8 cellular contexts compared by ENCODE assay signal in the genomic region with DNA sequence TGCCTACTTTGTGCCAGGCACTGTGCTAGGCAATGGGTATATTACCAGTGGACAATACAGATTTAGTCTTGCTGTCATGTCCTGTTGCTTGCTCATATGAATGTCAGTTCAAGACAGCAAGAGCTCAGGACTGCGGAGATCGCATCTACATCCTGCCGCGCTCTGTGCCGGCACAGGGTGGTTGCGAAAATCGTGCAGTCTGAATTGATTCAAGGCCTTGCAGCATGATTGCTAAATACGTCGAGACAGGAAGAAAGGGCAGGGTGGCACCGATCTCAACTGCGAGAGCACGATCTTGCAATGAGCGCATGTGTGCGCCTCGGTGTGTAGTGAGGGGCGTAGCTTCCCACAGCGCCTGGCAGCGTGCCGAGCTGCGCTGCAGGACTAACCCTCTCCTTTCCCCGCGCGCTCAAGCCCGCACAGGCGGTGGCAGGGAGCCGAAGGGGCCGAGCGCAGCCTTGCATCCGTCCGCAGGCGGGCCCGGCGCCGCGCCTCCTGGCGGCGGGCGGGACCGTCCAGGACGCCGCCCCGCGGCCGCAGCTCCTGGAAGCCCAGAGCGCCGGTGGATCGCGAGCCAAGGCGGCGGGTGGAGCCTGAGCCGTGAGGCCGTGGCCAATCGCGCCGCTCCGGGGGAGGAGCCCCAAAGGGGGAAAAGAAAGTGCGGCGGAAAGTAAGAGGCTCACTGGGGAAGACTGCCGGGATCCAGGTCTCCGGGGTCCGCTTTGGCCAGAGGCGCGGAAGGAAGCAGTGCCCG. TPM values are rescaled to one million over a fixed set of nuclear protein-coding genes. Genes with fewer than 3 reads are reported as not detected.
DNase-seq lines count a peak whose midpoint lies in the region; ATAC-seq and TF ChIP-seq lines count a peak whose summit lies in the region.

A gene with protein sequence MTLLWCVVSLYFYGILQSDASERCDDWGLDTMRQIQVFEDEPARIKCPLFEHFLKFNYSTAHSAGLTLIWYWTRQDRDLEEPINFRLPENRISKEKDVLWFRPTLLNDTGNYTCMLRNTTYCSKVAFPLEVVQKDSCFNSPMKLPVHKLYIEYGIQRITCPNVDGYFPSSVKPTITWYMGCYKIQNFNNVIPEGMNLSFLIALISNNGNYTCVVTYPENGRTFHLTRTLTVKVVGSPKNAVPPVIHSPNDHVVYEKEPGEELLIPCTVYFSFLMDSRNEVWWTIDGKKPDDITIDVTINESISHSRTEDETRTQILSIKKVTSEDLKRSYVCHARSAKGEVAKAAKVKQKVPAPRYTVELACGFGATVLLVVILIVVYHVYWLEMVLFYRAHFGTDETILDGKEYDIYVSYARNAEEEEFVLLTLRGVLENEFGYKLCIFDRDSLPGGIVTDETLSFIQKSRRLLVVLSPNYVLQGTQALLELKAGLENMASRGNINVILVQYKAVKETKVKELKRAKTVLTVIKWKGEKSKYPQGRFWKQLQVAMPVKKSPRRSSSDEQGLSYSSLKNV (plus strand): TSS at position 677 of the 754 bp plus-strand sequence. CDS start 50,205 bp downstream, outside the sequence.

- H3K9me3 ChIP-seq in SU-DHL-6 (ENCODE audit: insufficient read depth, low read length) (no peaks in the 10 kb centered on the region), trophoblast cell (ENCODE audit: insufficient read depth, low read depth, low read length) (peaks cover 3% of the 10 kb centered on the region), transverse colon (no peaks in the 10 kb centered on the region)

- H3K27ac ChIP-seq in SU-DHL-6 (ENCODE audit: low read depth, low read length) (no peak within 1 kb of the TSS), trophoblast cell (ENCODE audit: low read depth, low read length) (no peak within 1 kb of the TSS), transverse colon (peak within 1 kb of the TSS; percentile 73 to 85 (median 84))

- H2AFZ ChIP-seq in SU-DHL-6 (ENCODE audit: low read depth, low read length, severe bottlenecking) = peak within 1 kb of the TSS; percentile 96
- peak within 1 kb of the TSS; percentile 89 for H2AFZ ChIP-seq in trophoblast cell (ENCODE audit: insufficient read depth, low read length, poor library complexity)

- no peak within 1 kb of the TSS for H2AK5ac ChIP-seq in trophoblast cell (ENCODE audit: low read length)

- peak within 1 kb of the TSS; percentile 69 for H4K8ac ChIP-seq in trophoblast cell (ENCODE audit: low read depth, low read length)

- H3K4me2 ChIP-seq in SU-DHL-6 (ENCODE audit: low read depth, low read length, poor library complexity, severe bottlenecking) (peak within 1 kb of the TSS; percentile 67), trophoblast cell (ENCODE audit: low read length) (peak within 1 kb of the TSS; percentile 78)

- no peaks in the 10 kb centered on the region for H3K79me2 ChIP-seq in SU-DHL-6 (ENCODE audit: insufficient read depth, low read length)
- H3K79me2 ChIP-seq in trophoblast cell (ENCODE audit: control insufficient read depth, insufficient read depth, low read length, poor library complexity) = no peaks in the 10 kb centered on the region

- H3K9ac ChIP-seq in SU-DHL-6 (ENCODE audit: low read length) (peak within 1 kb of the TSS; percentile 76), trophoblast cell (ENCODE audit: low read length) (peak within 1 kb of the TSS; percentile 61)

- WGBS in trophoblast cell (ENCODE audit: extremely low coverage, insufficient coverage, insufficient read length) = no CpG with 5 or more reads among the region's 64 CpGs
- WGBS in transverse colon (ENCODE audit: low coverage in 1 of 2), 2 donors = 0% methylated on average over 54 of the region's 64 CpGs; no CpG with 5 or more reads in 1 of the 2 donors

- H2BK5ac ChIP-seq in trophoblast cell (ENCODE audit: low read depth, low read length, poor library complexity) = no peak within 1 kb of the TSS

- no peak within 1 kb of the TSS for H3K4ac ChIP-seq in trophoblast cell (ENCODE audit: low read depth, low read length)

- in situ Hi-C loops in transverse colon (cut with MboI; ENCODE audit: low pct_ligation_motif_present in 1 of 4, low pct_unique_long_range_greater_than_20kb in 1 of 4, low sequenced_read_pairs in 3 of 4) = no loop called here

- no peaks in the 10 kb centered on the region for H4K20me1 ChIP-seq in SU-DHL-6 (ENCODE audit: low read depth, low read length)

- ATAC-seq in Right ventricle myocardium superior (ENCODE audit: poor library complexity) = peak; percentile 98

- H4K12ac ChIP-seq in trophoblast cell (ENCODE audit: low read depth, low read length) = peak within 1 kb of the TSS; percentile 31

- TF ChIP-seq EP300 in transverse colon (IDR thresholded peaks at IDR 0.05; ENCODE audit: low read depth) = no peak

- H2BK12ac ChIP-seq in trophoblast cell (ENCODE audit: low read length) = no peak within 1 kb of the TSS

- H3K79me1 ChIP-seq in trophoblast cell (ENCODE audit: low read length) = no peaks in the 10 kb centered on the region

- no peak within 1 kb of the TSS for H4K91ac ChIP-seq in trophoblast cell (ENCODE audit: low read depth, low read length)

- H3K9me2 ChIP-seq in SU-DHL-6 (replicated peaks; ENCODE audit: insufficient read depth, low read length) = no peaks in the 10 kb centered on the region

- H3K36me3 ChIP-seq in SU-DHL-6 (ENCODE audit: low read length) (no peaks in the 10 kb centered on the region), trophoblast cell (ENCODE audit: control insufficient read depth in 1 of 2, insufficient read depth in 2 of 2, low read length in 2 of 2) (no peaks in the 10 kb centered on the region), transverse colon (no peaks in the 10 kb centered on the region)

- H3K18ac ChIP-seq in trophoblast cell (ENCODE audit: low read length) = no peak within 1 kb of the TSS

- peak within 1 kb of the TSS; percentile 51 for H3K14ac ChIP-seq in trophoblast cell (ENCODE audit: low read length)

- TF ChIP-seq POLR2A in transverse colon (IDR thresholded peaks at IDR 0.05) = peak; percentile 60

- DNase-seq in HFF-Myc (ENCODE audit: extremely low read depth, low read depth) = peak; percentile 49
- peak; percentile 97 for DNase-seq in MV-4-11 (lab: John Stamatoyannopoulos, UW)
- DNase-seq in activated naive CD8-positive, alpha-beta T cell treated with anti-CD3 and anti-CD28 coated beads, Interleukin-2, amount 50 U/mL, for 16 hours (ENCODE audit: low read depth, low spot score) = peak; percentile 67
- peak; percentile 95 for DNase-seq in Right ventricle myocardium superior
- DNase-seq in trophoblast cell = peak; percentile 96 to 98
- DNase-seq in transverse colon = peak; percentile 92

- H2BK120ac ChIP-seq in trophoblast cell (ENCODE audit: insufficient read depth, low read length, poor library complexity) = no peak within 1 kb of the TSS

- no peaks in the 10 kb centered on the region for H3K27me3 ChIP-seq in SU-DHL-6 (ENCODE audit: low read length)
- H3K27me3 ChIP-seq in trophoblast cell (ENCODE audit: insufficient read depth, low read length) = no peaks in the 10 kb centered on the region
- H3K27me3 ChIP-seq in transverse colon = no peaks in the 10 kb centered on the region

- peak within 1 kb of the TSS; percentile 84 for H3K4me3 ChIP-seq in GM08714 (ENCODE audit: low read length)
- H3K4me3 ChIP-seq in HFF-Myc (replicated peaks; ENCODE audit: low read depth, low read length) = peak within 1 kb of the TSS; percentile 81
- H3K4me3 ChIP-seq in SU-DHL-6 (ENCODE audit: insufficient read depth, low read length, poor library complexity, severe bottlenecking) = peak within 1 kb of the TSS; percentile 98
- peak within 1 kb of the TSS; percentile 86 for H3K4me3 ChIP-seq in trophoblast cell (ENCODE audit: low read depth, low read length)
- H3K4me3 ChIP-seq in transverse colon = peak within 1 kb of the TSS; percentile 65 to 90 (median 76)

- H3F3A ChIP-seq in SU-DHL-6 (ENCODE audit: insufficient read depth) = no peaks in the 10 kb centered on the region

- intact Hi-C loops in Right ventricle myocardium superior (cut with DNase I) = no loop called here
- intact Hi-C loops in transverse colon (cut with DNase I; ENCODE audit: low total_unique reads) = no loop called here

- peaks cover 0 to 2% of the 10 kb centered on the region in 2 experiments for H3K4me1 ChIP-seq in trophoblast cell (ENCODE audit: control insufficient read depth in 1 of 2, insufficient read depth in 2 of 2, low read length in 2 of 2)
- H3K4me1 ChIP-seq in transverse colon = peaks cover 0 to 11% (median 0%) of the 10 kb centered on the region in 4 donors

- H3K23ac ChIP-seq in trophoblast cell (ENCODE audit: low read length) = no peak within 1 kb of the TSS

- TF ChIP-seq CTCF in HFF-Myc (IDR thresholded peaks at IDR 0.05; ENCODE audit: low read depth, low read length, missing control alignments) (peak; percentile 20), SU-DHL-6 (IDR thresholded peaks at IDR 0.05; ENCODE audit: insufficient read depth, low read length, poor library complexity, severe bottlenecking) (peak; percentile 54), transverse colon (IDR thresholded peaks at IDR 0.05) (peak in 4 of 5 experiments; percentile 56 to 79 (median 66))

RNA-seq across cellular contexts. Expression of the gene that starts here (rescaled TPM):
- total RNA-seq in Right ventricle myocardium superior = 4.1 TPM
- polyA plus RNA-seq in trophoblast cell (2013) = 13.1 and 15.4 TPM in 2 replicates
- total RNA-seq in transverse colon = 1 to 10 TPM in 3 of 4 donors, under 1 TPM in 1; 0.80 to 8.6 (median 2.7) TPM

Comparison
In these comparisons a context has a peak if more than half of its experiments do, and no peak if none do; other contexts are left out.
1. H3K27ac ChIP-seq: peak in transverse colon (4 of 4); none in SU-DHL-6 (single experiment) and trophoblast cell (single experiment).
2. Peak in every context shown above with its lines, with median percentiles within 50 percentile points of each other: H3K4me3 ChIP-seq, DNase-seq and CTCF ChIP-seq.